ENCODE assay signal across 8 cellular contexts in genomic region chr7:5426226-5426475, GRCh38. TPM values are rescaled to one million over a fixed set of nuclear protein-coding genes. Genes with fewer than 3 reads are reported as not detected.
A peak's percentile ranks its signal among the peaks of the same experiment; 100 is the strongest.
DNase-seq lines count a peak whose midpoint lies in the region; ATAC-seq and TF ChIP-seq lines count a peak whose summit lies in the region.

No MANE protein-coding gene starts in this region.

- H3K4me3 Mint-ChIP-seq in WTC11, result peak overlapping the region; percentile 88

- H3K27me3 ChIP-seq in iPS-18a (ENCODE audit: control insufficient read depth, insufficient read depth, low read length), result peaks cover 81% of the 10 kb centered on the region
- H3K27me3 ChIP-seq in stomach smooth muscle (ENCODE audit: control insufficient read depth in 1 of 2, insufficient read depth in 2 of 2, low read length in 2 of 2), result no peaks in the 10 kb centered on the region

- DNase-seq in NCI-H510A treated with DMSO at 0.1 percent for 48 hours (lab: John Stamatoyannopoulos, UW) (peak; percentile 67), NCI-H510A (lab: John Stamatoyannopoulos, UW) (no peak), WTC11 (ENCODE audit: low spot score) (no peak)

- H3K9me3 ChIP-seq in iPS-18a (ENCODE audit: control insufficient read depth, low read depth, low read length), result no peaks in the 10 kb centered on the region
- H3K9me3 ChIP-seq in stomach smooth muscle (ENCODE audit: control insufficient read depth in 2 of 2, low read length in 2 of 2), result no peaks in the 10 kb centered on the region

- H3K9ac ChIP-seq in iPS-18a (ENCODE audit: low read length) (peak overlapping the region; percentile 93), stomach smooth muscle (ENCODE audit: low read length in 2 of 2) (peak overlapping the region; percentile 92 to 95)

- H3K36me3 ChIP-seq in iPS-18a (ENCODE audit: control insufficient read depth, low read depth, low read length) (no peaks in the 10 kb centered on the region), stomach smooth muscle (ENCODE audit: control insufficient read depth in 2 of 2, insufficient read depth in 2 of 2, low read length in 2 of 2) (no peaks in the 10 kb centered on the region)

- H3K27ac Mint-ChIP-seq in WTC11, result peak overlapping the region; percentile 95

- no peaks in the 10 kb centered on the region for H3K36me3 Mint-ChIP-seq in WTC11

- H3K9me3 Mint-ChIP-seq in WTC11, result no peaks in the 10 kb centered on the region

- POLR2A ChIA-PET in WTC11 (lab: Charles Lee), result interaction anchor here (0.9 to 3.5 kb wide), 5 partner anchors 9 to 169 kb away, joined by 3 to 20 read pairs (median 3); no protein-coding TSS in a partner anchor

- ATAC-seq in WTC11 (no peak), HG02571 (IDR thresholded peaks at IDR 0.05; ENCODE audit: unreplicated experiment) (no peak), HG03280 (IDR thresholded peaks at IDR 0.05; ENCODE audit: unreplicated experiment) (no peak), HG02798 (IDR thresholded peaks at IDR 0.05; ENCODE audit: poor library complexity, unreplicated experiment) (no peak)

- H3K4me1 ChIP-seq in iPS-18a (ENCODE audit: control insufficient read depth, low read depth, low read length), result peaks cover 30% of the 10 kb centered on the region
- peaks cover 38% of the 10 kb centered on the region for H3K4me1 ChIP-seq in stomach smooth muscle (ENCODE audit: control insufficient read depth, insufficient read depth, low read length)

- H3K4me3 ChIP-seq in iPS-18a (ENCODE audit: low read length), result peak overlapping the region; percentile 81
- peak overlapping the region; percentile 88 to 90 for H3K4me3 ChIP-seq in stomach smooth muscle (ENCODE audit: low read length in 2 of 2)

- H3K4me1 Mint-ChIP-seq in WTC11, result peaks cover 16% of the 10 kb centered on the region

- peaks cover 68% of the 10 kb centered on the region for H3K27me3 Mint-ChIP-seq in WTC11 (ENCODE audit: low read depth)

- CTCF ChIA-PET in WTC11 (lab: Charles Lee), result interaction anchor here (1.2 to 1.9 kb wide), 2 partner anchors 25 to 129 kb away, joined by 3 to 13 read pairs; no protein-coding TSS in a partner anchor

- no peak for TF ChIP-seq CTCF in WTC11 (IDR thresholded peaks at IDR 0.05)

- H3K27ac ChIP-seq in iPS-18a (ENCODE audit: low read length) (peak overlapping the region; percentile 68), stomach smooth muscle (ENCODE audit: low read length) (peak overlapping the region; percentile 97)

TF ChIP-seq in WTC11, 78 proteins besides CTCF, POLR2A, EP300 and RAD21 (continues in another document):
- TF ChIP-seq NFE2L1 (CRISPR knock-in tag; IDR thresholded peaks at IDR 0.05) (no peak), ZMAT4 (CRISPR knock-in tag; IDR thresholded peaks at IDR 0.05) (no peak), MXD4 (CRISPR knock-in tag; IDR thresholded peaks at IDR 0.05; ENCODE audit: borderline replicate concordance) (no peak), CDX4 (CRISPR knock-in tag; IDR thresholded peaks at IDR 0.05; ENCODE audit: borderline replicate concordance) (no peak), ATF2 (CRISPR knock-in tag; IDR thresholded peaks at IDR 0.05; ENCODE audit: borderline replicate concordance, low read depth) (no peak), FOXP4 (CRISPR knock-in tag; IDR thresholded peaks at IDR 0.05) (no peak), IRF1 (CRISPR knock-in tag; IDR thresholded peaks at IDR 0.05) (no peak), MLX (CRISPR knock-in tag; IDR thresholded peaks at IDR 0.05) (no peak), ERG (CRISPR knock-in tag; IDR thresholded peaks at IDR 0.05) (no peak), E2F1 (CRISPR knock-in tag; IDR thresholded peaks at IDR 0.05) (no peak)
- TF ChIP-seq, protein P1, sequence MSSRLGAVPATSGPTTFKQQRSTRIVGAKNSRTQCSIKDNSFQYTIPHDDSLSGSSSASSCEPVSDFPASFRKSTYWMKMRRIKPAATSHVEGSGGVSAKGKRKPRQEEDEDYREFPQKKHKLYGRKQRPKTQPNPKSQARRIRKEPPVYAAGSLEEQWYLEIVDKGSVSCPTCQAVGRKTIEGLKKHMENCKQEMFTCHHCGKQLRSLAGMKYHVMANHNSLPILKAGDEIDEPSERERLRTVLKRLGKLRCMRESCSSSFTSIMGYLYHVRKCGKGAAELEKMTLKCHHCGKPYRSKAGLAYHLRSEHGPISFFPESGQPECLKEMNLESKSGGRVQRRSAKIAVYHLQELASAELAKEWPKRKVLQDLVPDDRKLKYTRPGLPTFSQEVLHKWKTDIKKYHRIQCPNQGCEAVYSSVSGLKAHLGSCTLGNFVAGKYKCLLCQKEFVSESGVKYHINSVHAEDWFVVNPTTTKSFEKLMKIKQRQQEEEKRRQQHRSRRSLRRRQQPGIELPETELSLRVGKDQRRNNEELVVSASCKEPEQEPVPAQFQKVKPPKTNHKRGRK (CRISPR knock-in tag; IDR thresholded peaks at IDR 0.05; ENCODE audit: borderline replicate concordance), result no peak

RNA-seq across cellular contexts. Expression of gene TNRC18, which starts 2.5 kb away (rescaled TPM):
- 29.1 to 55.0 TPM (median 34.2 TPM) in 3 replicates for total RNA-seq in WTC11 (2021)
